In genomic region chr4:26163425-26164362, GRCh38 we compare ENCODE assay signal across 19 cellular contexts.
"Had no signal": no experiment of that assay in that cellular context is flagged by ENCODE, and none has a peak within 500 bp of the region (broad histone marks: within the 10 kb centered on the region; RNA-seq: fewer than 3 reads in every experiment).

No MANE protein-coding gene starts in this region.

- DNase-seq: activated CD8-positive, alpha-beta T cell treated with anti-CD3 and anti-CD28 coated beads for 36 hours; amygdala; brain microvascular endothelial cell; dorsolateral prefrontal cortex; heart right ventricle; islet precursor cell; mammary epithelial cell; stimulated activated CD4-positive, alpha-beta T cell treated with anti-CD3 and anti-CD28 coated beads, Interleukin-12 subunit alpha, Interleukin-12 subunit beta, amount 100 ng/mL, for 4 hours had no signal

- H3K4me1 ChIP-seq: prostate gland had no signal

- H3K9me3 ChIP-seq: heart right ventricle, prostate gland, thoracic aorta had no signal

- H3K27ac Mint-ChIP-seq: activated CD8-positive, alpha-beta T cell treated with anti-CD3 and anti-CD28 coated beads for 36 hours; activated naive CD8-positive, alpha-beta T cell; activated T-helper 2 cell treated with anti-CD3 and anti-CD28 coated beads, Interferon-gamma antibody, Interleukin-2, Interleukin-4, amounts not matched to agents 10 μg/mL and 5 μg/mL and 100 μg/mL, durations not matched to agents 14 hours and 24 hours and 36 hours; nephron; stimulated activated naive CD8-positive, alpha-beta T cell treated with anti-CD3 and anti-CD28 coated beads, Interleukin-15, Interleukin-2, amounts not matched to agents 100 ng/mL and 50 ng/mL, for 24 hours had no signal

- H3K4me3 ChIP-seq: dorsolateral prefrontal cortex, prostate gland, thoracic aorta had no signal

- FAIRE-seq: endothelial cell of umbilical vein, frontal cortex had no signal

- H3K36me3 ChIP-seq: brain microvascular endothelial cell, heart right ventricle, prostate gland, thoracic aorta had no signal

- H3K4me1 Mint-ChIP-seq: nephron had no signal

- H3K27me3 Mint-ChIP-seq: activated CD8-positive, alpha-beta T cell treated with anti-CD3 and anti-CD28 coated beads for 36 hours; activated naive CD8-positive, alpha-beta T cell; stimulated activated naive CD8-positive, alpha-beta T cell treated with anti-CD3 and anti-CD28 coated beads, Interleukin-15, Interleukin-2, amounts not matched to agents 100 ng/mL and 50 ng/mL, for 24 hours had no signal

- ATAC-seq: activated CD8-positive, alpha-beta T cell treated with anti-CD3 and anti-CD28 coated beads for 36 hours; heart right ventricle; left lobe of liver; sciatic nerve; SK-N-SH treated with all-trans-retinoic acid at 6 μM for 48 hours had no signal

- H3K27ac ChIP-seq: brain microvascular endothelial cell, dorsolateral prefrontal cortex, prostate gland, thoracic aorta had no signal

- H3K27me3 ChIP-seq: brain microvascular endothelial cell, dorsolateral prefrontal cortex, heart right ventricle had no signal

- H3K4me3 Mint-ChIP-seq: activated CD8-positive, alpha-beta T cell treated with anti-CD3 and anti-CD28 coated beads for 36 hours; activated naive CD8-positive, alpha-beta T cell; nephron; stimulated activated naive CD8-positive, alpha-beta T cell treated with anti-CD3 and anti-CD28 coated beads, Interleukin-15, Interleukin-2, amounts not matched to agents 100 ng/mL and 50 ng/mL, for 24 hours had no signal
